ENCODE assay signal across 8 cellular contexts in the genomic region with DNA sequence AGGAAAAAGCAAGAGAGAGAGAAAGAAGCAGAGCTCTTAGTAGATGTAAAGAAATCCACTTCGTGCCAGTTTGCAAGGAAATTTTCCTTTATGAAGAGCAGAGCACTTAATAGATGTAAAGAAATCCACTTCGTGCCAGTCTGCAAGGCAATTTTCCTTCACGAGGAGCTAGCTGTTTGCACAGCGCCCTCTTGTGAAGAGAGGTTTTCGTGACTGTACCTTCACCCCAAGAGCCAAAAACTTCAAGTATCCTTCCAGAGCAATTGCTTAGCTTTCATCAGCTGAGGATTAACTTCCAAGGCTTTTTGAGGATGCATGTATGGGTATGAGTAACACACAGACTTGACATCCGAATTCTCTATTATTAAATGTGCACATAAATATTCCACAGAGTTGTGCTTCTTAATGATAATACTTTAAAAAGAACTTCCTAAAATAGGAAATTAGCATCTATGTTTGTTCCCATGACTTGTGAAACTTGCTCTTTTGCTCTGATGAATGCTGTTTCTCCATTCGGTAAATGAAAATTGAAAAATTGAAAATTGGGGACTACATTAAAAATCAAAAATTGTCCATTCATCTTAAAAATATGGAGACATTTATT.
DNase-seq lines count a peak whose midpoint lies in the region; ATAC-seq, FAIRE-seq and TF ChIP-seq lines count a peak whose summit lies in the region.

No MANE protein-coding gene starts in this region.

- H2AFZ ChIP-seq in mammary epithelial cell (ENCODE audit: low read depth, low read length) (no peak overlapping the region), keratinocyte (ENCODE audit: control insufficient read depth, low read length) (no peak overlapping the region)

- H3K9ac ChIP-seq in mammary epithelial cell (ENCODE audit: insufficient read depth, low read length) (no peak overlapping the region), keratinocyte (ENCODE audit: control insufficient read depth, extremely low read depth, insufficient read depth, low read length) (no peak overlapping the region)

- H4K20me1 ChIP-seq in mammary epithelial cell (ENCODE audit: insufficient read depth, low read length) (no peaks in the 10 kb centered on the region), keratinocyte (ENCODE audit: control insufficient read depth, extremely low read depth, insufficient read depth, low read length) (no peaks in the 10 kb centered on the region)

- H3K27me3 ChIP-seq in mammary epithelial cell (ENCODE audit: insufficient read depth, low read length): no peaks in the 10 kb centered on the region
- H3K27me3 ChIP-seq in keratinocyte (ENCODE audit: control insufficient read depth, extremely low read depth, insufficient read depth, low read length): no peaks in the 10 kb centered on the region

- no peaks in the 10 kb centered on the region for H3K36me3 Mint-ChIP-seq in natural killer cell
- no peaks in the 10 kb centered on the region for H3K36me3 Mint-ChIP-seq in natural killer cell treated with Interleukin-12 subunit alpha and Interleukin-12 subunit beta and Interleukin-15 and Interleukin-18, amount 100 ng/mL, for 72 hours

- H3K4me2 ChIP-seq in mammary epithelial cell (ENCODE audit: insufficient read depth, low read depth, low read length) (no peak overlapping the region), keratinocyte (ENCODE audit: control insufficient read depth, extremely low read depth, insufficient read depth, low read depth, low read length) (no peak overlapping the region)

- H3K36me3 ChIP-seq in mammary epithelial cell (ENCODE audit: insufficient read depth, low read length): no peaks in the 10 kb centered on the region
- no peaks in the 10 kb centered on the region for H3K36me3 ChIP-seq in keratinocyte (ENCODE audit: control insufficient read depth in 2 of 2, extremely low read depth in 1 of 2, insufficient read depth in 2 of 2, low read length in 2 of 2)

- dilution Hi-C loops in mammary epithelial cell (cut with HindIII; ENCODE audit: low sequenced_read_pairs): no loop called here
- dilution Hi-C loops in keratinocyte (cut with MboI; ENCODE audit: extremely low pct_ligation_motif_present, low sequenced_read_pairs): loop anchor here (25.0 kb wide), 1 partner anchor 181 kb away; no protein-coding TSS in a partner anchor

- ATAC-seq in natural killer cell (peak in 2 of 3 donors; percentile 71 to 77), GM21360 (IDR thresholded peaks at IDR 0.05; ENCODE audit: unreplicated experiment) (no peak)
- no peak for ATAC-seq in natural killer cell treated with Interleukin-12 subunit alpha and Interleukin-12 subunit beta and Interleukin-15 and Interleukin-18, amount 100 ng/mL, for 72 hours

- DNase-seq in natural killer cell: peak; percentile 30
- no peak for DNase-seq in natural killer cell treated with Interleukin-12 subunit alpha and Interleukin-12 subunit beta and Interleukin-15 and Interleukin-18, amount 100 ng/mL, for 72 hours (ENCODE audit: low spot score)
- DNase-seq in LoVo (ENCODE audit: low spot score): peak; percentile 70
- peak; percentile 46 for DNase-seq in SW480 (ENCODE audit: low spot score)
- DNase-seq in mammary epithelial cell: peak; percentile 44
- DNase-seq in keratinocyte (ENCODE audit: low read depth, low spot score): peak; percentile 4
- peak; percentile 30 for DNase-seq in stimulated activated CD4-positive, alpha-beta T cell treated with anti-CD3 and anti-CD28 coated beads, Interleukin-1b, Interleukin-23, amount 100 ng/mL, for 48 hours

- in situ Hi-C loops in mammary epithelial cell (cut with MboI; ENCODE audit: low sequenced_read_pairs in 2 of 2): loop anchor here (25.0 kb wide), 2 partner anchors 331 to 481 kb away; no protein-coding TSS in a partner anchor

- BruUV-seq in mammary epithelial cell (replicated peaks; lab: Mats Ljungman, UMichigan): no TSS peak

- TF ChIP-seq CTCF in natural killer cell (IDR thresholded peaks at IDR 0.05): peak; percentile 77
- peak; percentile 78 to 88 for TF ChIP-seq CTCF in mammary epithelial cell (conservative IDR thresholded peaks at IDR 0.05 in 1 of 2, IDR thresholded peaks at IDR 0.05 in 1 of 2; ENCODE audit: extremely low read depth in 1 of 2, insufficient read depth in 1 of 2, low read depth in 1 of 2, low read length in 2 of 2)
- TF ChIP-seq CTCF in keratinocyte (optimal IDR thresholded peaks at IDR 0.05 in 1 of 3, IDR thresholded peaks at IDR 0.05 in 1 of 3, conservative IDR thresholded peaks at IDR 0.05 in 1 of 3; ENCODE audit: extremely low read depth in 1 of 3, insufficient read depth in 2 of 3, low read length in 3 of 3): peak; percentile 79 to 83 (median 81)

- no peaks in the 10 kb centered on the region for H3K4me1 Mint-ChIP-seq in natural killer cell
- peaks cover 0 to 3% of the 10 kb centered on the region in 2 donors for H3K4me1 Mint-ChIP-seq in natural killer cell treated with Interleukin-12 subunit alpha and Interleukin-12 subunit beta and Interleukin-15 and Interleukin-18, amount 100 ng/mL, for 72 hours (ENCODE audit: low read depth in 2 of 2)

- WGBS in mammary epithelial cell (ENCODE audit: low coverage, missing lambda C conversion rate): 20% methylated on average over 7 of the region's 7 CpGs

- intact Hi-C loops in natural killer cell (cut with micrococcal nuclease): loop anchor here (1.0 to 5.0 kb wide), 4 partner anchors 10 to 481 kb away; no protein-coding TSS in a partner anchor
- intact Hi-C loops in mammary epithelial cell (cut with micrococcal nuclease): loop anchor here (1.0 to 10.0 kb wide), 3 partner anchors 150 to 483 kb away; no protein-coding TSS in a partner anchor

- no peaks in the 10 kb centered on the region for H3K9me3 Mint-ChIP-seq in natural killer cell
- no peaks in the 10 kb centered on the region for H3K9me3 Mint-ChIP-seq in natural killer cell treated with Interleukin-12 subunit alpha and Interleukin-12 subunit beta and Interleukin-15 and Interleukin-18, amount 100 ng/mL, for 72 hours

- CTCF ChIA-PET in mammary epithelial cell (lab: Charles Lee; ENCODE audit: low non-redundant PET): interaction anchor here (0.6 to 1.1 kb wide), 9 partner anchors 15 to 1717 kb away, joined by 3 to 12 read pairs (median 4); no protein-coding TSS in a partner anchor

- H3K27me3 Mint-ChIP-seq in natural killer cell (ENCODE audit: low read depth in 2 of 2): peaks cover 0 to 4% of the 10 kb centered on the region in 2 donors
- peaks cover 2 to 10% of the 10 kb centered on the region in 2 donors for H3K27me3 Mint-ChIP-seq in natural killer cell treated with Interleukin-12 subunit alpha and Interleukin-12 subunit beta and Interleukin-15 and Interleukin-18, amount 100 ng/mL, for 72 hours

- no peaks in the 10 kb centered on the region for H3K9me1 ChIP-seq in keratinocyte (ENCODE audit: control insufficient read depth, extremely low read depth, insufficient read depth, low read length)

- H3K79me2 ChIP-seq in mammary epithelial cell (ENCODE audit: insufficient read depth, low read length) (no peaks in the 10 kb centered on the region), keratinocyte (ENCODE audit: control insufficient read depth, insufficient read depth, low read length) (no peaks in the 10 kb centered on the region)

- H3K27ac ChIP-seq in mammary epithelial cell (ENCODE audit: insufficient read depth, low read depth, low read length): no peak overlapping the region
- H3K27ac ChIP-seq in keratinocyte (ENCODE audit: control insufficient read depth, insufficient read depth, low read length): no peak overlapping the region

- no peak overlapping the region for H3K27ac Mint-ChIP-seq in natural killer cell
- no peak overlapping the region for H3K27ac Mint-ChIP-seq in natural killer cell treated with Interleukin-12 subunit alpha and Interleukin-12 subunit beta and Interleukin-15 and Interleukin-18, amount 100 ng/mL, for 72 hours

- H3K4me3 Mint-ChIP-seq in natural killer cell: no peak overlapping the region
- H3K4me3 Mint-ChIP-seq in natural killer cell treated with Interleukin-12 subunit alpha and Interleukin-12 subunit beta and Interleukin-15 and Interleukin-18, amount 100 ng/mL, for 72 hours: no peak overlapping the region

- H3K9me3 ChIP-seq in mammary epithelial cell (replicated peaks; ENCODE audit: insufficient read depth, low read length) (no peaks in the 10 kb centered on the region), keratinocyte (ENCODE audit: control insufficient read depth, low read depth, low read length) (no peaks in the 10 kb centered on the region)

- H3K4me1 ChIP-seq in mammary epithelial cell (ENCODE audit: insufficient read depth, low read length) (no peaks in the 10 kb centered on the region), keratinocyte (ENCODE audit: control insufficient read depth, extremely low read depth, insufficient read depth, low read length) (no peaks in the 10 kb centered on the region)

- H3K4me3 ChIP-seq in mammary epithelial cell (replicated peaks in 1 of 3; ENCODE audit: insufficient read depth in 1 of 3, low read depth in 2 of 3, low read length in 3 of 3) (no peak overlapping the region), keratinocyte (ENCODE audit: control insufficient read depth in 2 of 3, extremely low read depth in 1 of 3, insufficient read depth in 2 of 3, low read depth in 1 of 3, low read length in 3 of 3) (no peak overlapping the region)

- peak; percentile 88 for FAIRE-seq in keratinocyte (lab: Jason Lieb, UNC)

Comparison
In these comparisons a context has a peak if more than half of its experiments do, and no peak if none do; other contexts are left out.
1. ATAC-seq: peak in natural killer cell (2 of 3); none in natural killer cell treated with Interleukin-12 subunit alpha and Interleukin-12 subunit beta and Interleukin-15 and Interleukin-18, amount 100 ng/mL, for 72 hours (0 of 2) and GM21360 (single experiment).
2. Peak in every context shown above with its lines, with median percentiles within 50 percentile points of each other: CTCF ChIP-seq.